18 cellular contexts compared by ENCODE assay signal in genomic region chr14:68538641-68539040, GRCh38.
"Had no signal": no experiment of that assay in that cellular context is flagged by ENCODE, and none has a peak within 500 bp of the region (broad histone marks: within the 10 kb centered on the region; RNA-seq: fewer than 3 reads in every experiment).

No MANE protein-coding gene starts in this region.

- H3K9me3 ChIP-seq: ascending aorta, breast epithelium, ovary, upper lobe of left lung had no signal

- H3K36me3 Mint-ChIP-seq: activated naive CD4-positive, alpha-beta T cell treated with anti-CD3 and anti-CD28 coated beads, Interleukin-2, amount 50 U/mL, for 24 hours had no signal

- H3K4me3 ChIP-seq: ascending aorta, breast epithelium, lung, ovary, upper lobe of left lung had no signal

- H3K27ac Mint-ChIP-seq: activated naive CD4-positive, alpha-beta T cell treated with anti-CD3 and anti-CD28 coated beads, Interleukin-2, amount 50 U/mL, for 24 hours; stimulated activated naive CD8-positive, alpha-beta T cell treated with anti-CD3 and anti-CD28 coated beads, Interleukin-15, Interleukin-2, amounts not matched to agents 100 ng/mL and 50 ng/mL, for 24 hours had no signal

- H3K27me3 ChIP-seq: ascending aorta, breast epithelium, ovary, upper lobe of left lung had no signal

- H3K4me1 ChIP-seq: breast epithelium, upper lobe of left lung had no signal

- DNase-seq: activated CD4-positive, alpha-beta T cell treated with anti-CD3 and anti-CD28 coated beads for 1 hour; activated CD4-positive, alpha-beta T cell treated with anti-CD3 and anti-CD28 coated beads, Interleukin-2, amount 50 U/mL, for 4 hours; activated gamma-delta T cell; dermis blood vessel endothelial cell; foreskin fibroblast; ovary; stimulated activated CD4-positive, alpha-beta T cell treated with anti-CD3 and anti-CD28 coated beads, Interleukin-2, amount 100 ng/mL, for 24 hours; SW 1271; T-helper 2 cell; upper lobe of left lung had no signal

- FAIRE-seq: keratinocyte had no signal

- H3K27me3 Mint-ChIP-seq: activated naive CD4-positive, alpha-beta T cell treated with anti-CD3 and anti-CD28 coated beads, Interleukin-2, amount 50 U/mL, for 24 hours; stimulated activated naive CD8-positive, alpha-beta T cell treated with anti-CD3 and anti-CD28 coated beads, Interleukin-15, Interleukin-2, amounts not matched to agents 100 ng/mL and 50 ng/mL, for 24 hours had no signal

- H3K36me3 ChIP-seq: ascending aorta, breast epithelium, ovary, upper lobe of left lung had no signal

- H3K27ac ChIP-seq: ascending aorta, breast epithelium, epithelial cell of prostate, VCaP had no signal

- H3K4me3 Mint-ChIP-seq: activated naive CD4-positive, alpha-beta T cell treated with anti-CD3 and anti-CD28 coated beads, Interleukin-2, amount 50 U/mL, for 24 hours; stimulated activated naive CD8-positive, alpha-beta T cell treated with anti-CD3 and anti-CD28 coated beads, Interleukin-15, Interleukin-2, amounts not matched to agents 100 ng/mL and 50 ng/mL, for 24 hours had no signal

- H3K9me3 Mint-ChIP-seq: activated naive CD4-positive, alpha-beta T cell treated with anti-CD3 and anti-CD28 coated beads, Interleukin-2, amount 50 U/mL, for 24 hours had no signal
